In genomic region chr7:68314208-68314607, GRCh38 we compare ENCODE assay signal across 19 cellular contexts.
"Had no signal": no experiment of that assay in that cellular context is flagged by ENCODE, and none has a peak within 500 bp of the region (broad histone marks: within the 10 kb centered on the region; RNA-seq: fewer than 3 reads in every experiment).

No MANE protein-coding gene starts in this region.

- DNase-seq: cortex of kidney; dorsolateral prefrontal cortex; effector CD8-positive, alpha-beta T cell; heart right ventricle; hypothalamus; mammary epithelial cell; naive thymus-derived CD4-positive, alpha-beta T cell; posterior cingulate gyrus; stimulated activated CD4-positive, alpha-beta T cell treated with anti-CD3 and anti-CD28 coated beads, Interleukin-12 subunit alpha, Interleukin-12 subunit beta, amount 100 ng/mL, for 4 hours; stimulated activated CD4-positive, alpha-beta T cell treated with anti-CD3 and anti-CD28 coated beads, Interleukin-2, amount 100 ng/mL, for 48 hours; stimulated activated naive CD4-positive, alpha-beta T cell treated with Interleukin-2 at 50 U/mL for 16 hours; trophoblast cell had no signal

- H3K27ac ChIP-seq: dorsolateral prefrontal cortex, heart right ventricle, neutrophil, skin epidermis had no signal

- H3K4me3 ChIP-seq: dorsolateral prefrontal cortex, heart right ventricle, skin epidermis had no signal

- H3K9me3 ChIP-seq: neutrophil had no signal

- H3K36me3 ChIP-seq: heart right ventricle, neutrophil had no signal

- FAIRE-seq: frontal cortex, islet of Langerhans, urothelium cell line had no signal

- ATAC-seq: heart right ventricle; left lobe of liver; naive thymus-derived CD4-positive, alpha-beta T cell; sciatic nerve had no signal

- H3K27me3 ChIP-seq: heart right ventricle, neutrophil had no signal
